Comparison of ENCODE assay signal across 1 cellular context in genomic region chr15:76335851-76336253, GRCh38.
TF ChIP-seq lines count a peak whose summit lies in the region.

No MANE protein-coding gene starts in this region.

TF ChIP-seq in HepG2, 621 proteins besides CTCF, POLR2A, EP300 and RAD21 (continued from another document and continues in another):
- no peak for TF ChIP-seq ZMAT5 (CRISPR knock-in tag; IDR thresholded peaks at IDR 0.05; ENCODE audit: borderline replicate concordance, low read depth)
- TF ChIP-seq ZNF280B (CRISPR knock-in tag; IDR thresholded peaks at IDR 0.05; ENCODE audit: borderline replicate concordance) = no peak
- TF ChIP-seq ZKSCAN5 (CRISPR knock-in tag; IDR thresholded peaks at IDR 0.05) = no peak
- TF ChIP-seq ZNF563 (CRISPR knock-in tag; IDR thresholded peaks at IDR 0.05) = no peak
- TF ChIP-seq ZSCAN5A (CRISPR knock-in tag; IDR thresholded peaks at IDR 0.05; ENCODE audit: borderline replicate concordance) = no peak
- no peak for TF ChIP-seq ZMYM4 (CRISPR knock-in tag; IDR thresholded peaks at IDR 0.05)
- TF ChIP-seq ZNF263 (CRISPR knock-in tag; IDR thresholded peaks at IDR 0.05) = peak; percentile 16; the same call in 1 of the 2 replicates
- no peak for TF ChIP-seq KLF15 (CRISPR knock-in tag; IDR thresholded peaks at IDR 0.05; ENCODE audit: borderline replicate concordance)
- no peak; the same call in 1 of the 2 replicates for TF ChIP-seq YEATS4 (CRISPR knock-in tag; IDR thresholded peaks at IDR 0.05; ENCODE audit: borderline replicate concordance)
- peak; percentile 36 for TF ChIP-seq RBFOX2 (IDR thresholded peaks at IDR 0.05; ENCODE audit: low read depth, low read length)
- TF ChIP-seq PHF20 (CRISPR knock-in tag; IDR thresholded peaks at IDR 0.05) = no peak
- TF ChIP-seq NKX3-1 (CRISPR knock-in tag; IDR thresholded peaks at IDR 0.05) = no peak
- TF ChIP-seq BRCA1 (CRISPR knock-in tag; IDR thresholded peaks at IDR 0.05) = no peak
- TF ChIP-seq SALL1 (CRISPR knock-in tag; IDR thresholded peaks at IDR 0.05) = peak; percentile 2; the same call in 1 of the 2 replicates
- no peak for TF ChIP-seq ZFP1 (CRISPR knock-in tag; IDR thresholded peaks at IDR 0.05)
- TF ChIP-seq SYNCRIP (IDR thresholded peaks at IDR 0.05; ENCODE audit: insufficient read depth, low read depth, low read length) = no peak
- TF ChIP-seq ELF4 (CRISPR knock-in tag; IDR thresholded peaks at IDR 0.05; ENCODE audit: borderline replicate concordance) = no peak
- no peak for TF ChIP-seq ARID2 (CRISPR knock-in tag; IDR thresholded peaks at IDR 0.05; ENCODE audit: borderline replicate concordance)
- no peak for TF ChIP-seq ZNF564 (CRISPR knock-in tag; IDR thresholded peaks at IDR 0.05)
- no peak for TF ChIP-seq ZNF704 (CRISPR knock-in tag; IDR thresholded peaks at IDR 0.05; ENCODE audit: borderline replicate concordance)
- TF ChIP-seq THAP8 (CRISPR knock-in tag; IDR thresholded peaks at IDR 0.05; ENCODE audit: borderline replicate concordance) = 0 out of 2 replicates have a peak, but pooled peaks have one; percentile 4
- no peak for TF ChIP-seq NFYB (CRISPR knock-in tag; IDR thresholded peaks at IDR 0.05)
- no peak for TF ChIP-seq PHF8 (CRISPR knock-in tag; IDR thresholded peaks at IDR 0.05)
- TF ChIP-seq ZNF788 (CRISPR knock-in tag; IDR thresholded peaks at IDR 0.05; ENCODE audit: borderline replicate concordance) = no peak
- no peak for TF ChIP-seq ZFP62 (CRISPR knock-in tag; IDR thresholded peaks at IDR 0.05)
- no peak for TF ChIP-seq ZNF737 (CRISPR knock-in tag; IDR thresholded peaks at IDR 0.05; ENCODE audit: borderline replicate concordance)
- TF ChIP-seq FOXP4 (CRISPR knock-in tag; IDR thresholded peaks at IDR 0.05) = no peak
- 0 out of 4 replicates have a peak, but pooled peaks of 1 of the 2 experiments have one; percentile 5 for TF ChIP-seq KLF16 (CRISPR knock-in tag; IDR thresholded peaks at IDR 0.05)
- no peak for TF ChIP-seq MXD1 (CRISPR knock-in tag; IDR thresholded peaks at IDR 0.05)
- TF ChIP-seq ZNF317 (CRISPR knock-in tag; IDR thresholded peaks at IDR 0.05) = no peak
- no peak for TF ChIP-seq CEBPB (IDR thresholded peaks at IDR 0.05; ENCODE audit: borderline replicate concordance, low read depth, low read length)
- peak; percentile 7; the same call in 1 of the 2 replicates for TF ChIP-seq POLR2G (IDR thresholded peaks at IDR 0.05; ENCODE audit: low read depth, low read length)
- no peak for TF ChIP-seq ZBTB44 (CRISPR knock-in tag; IDR thresholded peaks at IDR 0.05)
- no peak for TF ChIP-seq SP4 (CRISPR knock-in tag; IDR thresholded peaks at IDR 0.05)
- TF ChIP-seq FOXJ3 (CRISPR knock-in tag; IDR thresholded peaks at IDR 0.05; ENCODE audit: borderline replicate concordance) = no peak
- no peak; the same call in 1 of the 2 replicates for TF ChIP-seq ZFP91 (CRISPR knock-in tag; IDR thresholded peaks at IDR 0.05; ENCODE audit: borderline replicate concordance)
- TF ChIP-seq ERF (CRISPR knock-in tag; IDR thresholded peaks at IDR 0.05) = no peak
- TF ChIP-seq IKZF5 (CRISPR knock-in tag; IDR thresholded peaks at IDR 0.05) = no peak
- TF ChIP-seq MAZ (IDR thresholded peaks at IDR 0.05; ENCODE audit: borderline replicate concordance, low read depth, low read length) = no peak
- no peak for TF ChIP-seq MAZ (CRISPR knock-in tag; IDR thresholded peaks at IDR 0.05; ENCODE audit: low read depth)
- 0 out of 2 replicates have a peak, but pooled peaks have one; percentile 14 for TF ChIP-seq MYC (CRISPR knock-in tag; IDR thresholded peaks at IDR 0.05; ENCODE audit: borderline replicate concordance)
- no peak for TF ChIP-seq SSRP1 (CRISPR knock-in tag; IDR thresholded peaks at IDR 0.05)
- no peak for TF ChIP-seq ZNF432 (CRISPR knock-in tag; IDR thresholded peaks at IDR 0.05; ENCODE audit: borderline replicate concordance)
- no peak for TF ChIP-seq HES4 (CRISPR knock-in tag; IDR thresholded peaks at IDR 0.05; ENCODE audit: borderline replicate concordance)
- no peak for TF ChIP-seq ZNF335 (CRISPR knock-in tag; IDR thresholded peaks at IDR 0.05)
- TF ChIP-seq ZNF232 (CRISPR knock-in tag; IDR thresholded peaks at IDR 0.05; ENCODE audit: borderline replicate concordance) = no peak
- no peak for TF ChIP-seq HNRNPK (IDR thresholded peaks at IDR 0.05; ENCODE audit: low read depth, low read length, poor library complexity, severe bottlenecking)
- no peak for TF ChIP-seq FOXP1 (IDR thresholded peaks at IDR 0.05)
- TF ChIP-seq FOXP1 (CRISPR knock-in tag; IDR thresholded peaks at IDR 0.05) = no peak
- no peak for TF ChIP-seq ZHX2 (IDR thresholded peaks at IDR 0.05; ENCODE audit: low read depth)
- no peak for TF ChIP-seq ZHX2 (CRISPR knock-in tag; IDR thresholded peaks at IDR 0.05; ENCODE audit: borderline replicate concordance)
